ENCODE assay signal across 25 cellular contexts in genomic region chrX:131201986-131202385, GRCh38.
"Had no signal": no experiment of that assay in that cellular context is flagged by ENCODE, and none has a peak within 500 bp of the region (broad histone marks: within the 10 kb centered on the region; RNA-seq: fewer than 3 reads in every experiment).

No MANE protein-coding gene starts in this region.

- H3K4me1 ChIP-seq: colonic mucosa, esophagus squamous epithelium, gastrocnemius medialis, heart right ventricle, left lung, lower lobe of right lung had no signal

- H3K9me3 ChIP-seq: colonic mucosa, esophagus squamous epithelium, gastrocnemius medialis, heart right ventricle, left lung, lower lobe of right lung had no signal

- H3K4me3 ChIP-seq: colonic mucosa, esophagus squamous epithelium, gastrocnemius medialis, heart right ventricle, left lung, lower lobe of right lung had no signal

- H3K27me3 ChIP-seq: esophagus squamous epithelium, gastrocnemius medialis, left lung had no signal

- H3K36me3 ChIP-seq: colonic mucosa, esophagus squamous epithelium, gastrocnemius medialis, heart right ventricle, left lung, lower lobe of right lung had no signal

- FAIRE-seq: endometrium, islet of Langerhans, keratinocyte had no signal

- H3K27ac ChIP-seq: colonic mucosa, epithelial cell of prostate, esophagus squamous epithelium, gastrocnemius medialis, heart right ventricle, left lung, lower lobe of right lung had no signal

- DNase-seq: colonic mucosa; cortex of kidney; effector CD8-positive, alpha-beta T cell; effector memory CD8-positive, alpha-beta T cell; endodermal cell; erythroblast; esophagus squamous epithelium; foreskin fibroblast; foreskin melanocyte; gastrocnemius medialis; glutamatergic neuron; head of caudate nucleus; heart right ventricle; hippocampal formation; left cardiac atrium; left lung; left ventricle myocardium superior; lower lobe of right lung; mesenchymal stem cell; naive B cell had no signal

- ATAC-seq: effector memory CD8-positive, alpha-beta T cell; esophagus mucosa; gastrocnemius medialis; heart right ventricle; left cardiac atrium; left lung; left ventricle myocardium superior; lower lobe of right lung had no signal
